In genomic region chr11:2827792-2828191, GRCh38 we compare ENCODE assay signal across 20 cellular contexts. TPM values are rescaled to one million over a fixed set of nuclear protein-coding genes. Genes with fewer than 3 reads are reported as not detected.
DNase-seq lines count a peak whose midpoint lies in the region; ATAC-seq, FAIRE-seq and TF ChIP-seq lines count a peak whose summit lies in the region.
"Had no signal": no experiment of that assay in that cellular context is flagged by ENCODE, and none has a peak within 500 bp of the region (broad histone marks: within the 10 kb centered on the region; RNA-seq: fewer than 3 reads in every experiment).

No MANE protein-coding gene starts in this region.

- H2AFZ ChIP-seq in SK-N-SH (ENCODE audit: low read depth), result no peak overlapping the region

- H3K36me3 ChIP-seq in esophagus muscularis mucosa (no peaks in the 10 kb centered on the region), lower lobe of right lung (no peaks in the 10 kb centered on the region), psoas muscle (ENCODE audit: insufficient read depth in 1 of 2, low read depth in 1 of 2) (no peaks in the 10 kb centered on the region), SK-N-SH (replicated peaks in 1 of 2; ENCODE audit: control insufficient read depth in 1 of 2, insufficient read depth in 2 of 2, low read length in 1 of 2) (no peaks in the 10 kb centered on the region)

- H3K79me2 ChIP-seq in SK-N-SH (ENCODE audit: insufficient read depth), result no peaks in the 10 kb centered on the region

- ATAC-seq in lower lobe of right lung (no peak), psoas muscle (no peak)
- ATAC-seq: GM12878, HCT116 had no signal

- H3K4me1 ChIP-seq in esophagus muscularis mucosa (peaks cover 35 to 56% (median 41%) of the 10 kb centered on the region in 4 donors), lower lobe of right lung (peaks cover 39% of the 10 kb centered on the region), psoas muscle (peaks cover 21% of the 10 kb centered on the region), SK-N-SH (ENCODE audit: control insufficient read depth in 1 of 2, insufficient read depth in 2 of 2, low read depth in 1 of 2, low read length in 1 of 2) (peaks cover 0 to 14% of the 10 kb centered on the region in 2 experiments; a peak in 1 of 4 replicates)

- TF ChIP-seq CTCF in HL-60 (IDR thresholded peaks at IDR 0.05; ENCODE audit: insufficient read depth, low read length) (no peak), esophagus muscularis mucosa (IDR thresholded peaks at IDR 0.05) (no peak), lower lobe of right lung (IDR thresholded peaks at IDR 0.05) (no peak), psoas muscle (IDR thresholded peaks at IDR 0.05) (no peak), SK-N-SH (IDR thresholded peaks at IDR 0.05) (no peak)

- WGBS in esophagus muscularis mucosa, result 75% methylated on average over 10 of the region's 10 CpGs
- 73 to 78% (median 77%) methylated on average over 10 of the region's 10 CpGs for WGBS in psoas muscle, 3 donors
- 50% methylated on average over 5 of the region's 10 CpGs for WGBS in SK-N-SH (ENCODE audit: low lambda C conversion rate)

- POLR2A ChIA-PET in SK-N-SH (lab: Yijun Ruan, JAX), result no interaction called here

- no peaks in the 10 kb centered on the region for H4K20me1 ChIP-seq in SK-N-SH (ENCODE audit: insufficient read depth)

- H3K27me3 ChIP-seq in HL-60 (ENCODE audit: insufficient read depth, poor library complexity, severe bottlenecking) (no peaks in the 10 kb centered on the region), esophagus muscularis mucosa (no peaks in the 10 kb centered on the region), lower lobe of right lung (ENCODE audit: low read depth) (no peaks in the 10 kb centered on the region), psoas muscle (ENCODE audit: insufficient read depth in 3 of 3, low read length in 2 of 3) (peaks cover 0 to 20% (median 0%) of the 10 kb centered on the region in 3 donors), SK-N-SH (ENCODE audit: insufficient read depth) (no peaks in the 10 kb centered on the region)

- no peak for FAIRE-seq in GM19239 (lab: Jason Lieb, UNC)
- FAIRE-seq: G401.6, GM12878, HepG2, RCC 7860 had no signal

- no peaks in the 10 kb centered on the region for H3K9me2 ChIP-seq in SK-N-SH

- no peak for TF ChIP-seq POLR2A in esophagus muscularis mucosa (IDR thresholded peaks at IDR 0.05; ENCODE audit: low read depth)

- H3K9me3 ChIP-seq in esophagus muscularis mucosa (peaks cover 0 to 19% (median 7%) of the 10 kb centered on the region in 4 donors), lower lobe of right lung (no peaks in the 10 kb centered on the region), psoas muscle (no peaks in the 10 kb centered on the region), SK-N-SH (0 out of 2 replicates have a peak, but pooled peaks cover 3% of the 10 kb centered on the region)

- DNase-seq in HL-60 (ENCODE audit: low read depth in 1 of 2, low spot score in 1 of 2) (no peak), esophagus muscularis mucosa (ENCODE audit: extremely low spot score) (no peak), lower lobe of right lung (peak; percentile 32), psoas muscle (peak; percentile 12 to 22), GM19239 (ENCODE audit: insufficient read length, low spot score) (no peak), NCI-H146 treated with DMSO at 0.1 percent for 48 hours (lab: John Stamatoyannopoulos, UW; ENCODE audit: unreplicated experiment) (no peak), SK-N-SH (no peak), OCI-M2 (lab: John Stamatoyannopoulos, UW; ENCODE audit: unreplicated experiment) (no peak)
- DNase-seq: CD4-positive, CD25-positive, alpha-beta regulatory T cell; DMS79 treated with DMSO at 0.1 percent for 48 hours; NCI-H1092; NCI-H1694; NCI-H2227 treated with DMSO at 0.1 percent for 48 hours; NCI-H524; SIG-M5 had no signal

- no peak overlapping the region for H3K9ac ChIP-seq in SK-N-SH

- TF ChIP-seq EP300 in esophagus muscularis mucosa (IDR thresholded peaks at IDR 0.05) (no peak), SK-N-SH (IDR thresholded peaks at IDR 0.05; ENCODE audit: borderline replicate concordance in 1 of 2, low read depth in 1 of 2, low read length in 1 of 2) (no peak)

- CTCF ChIA-PET in SK-N-SH (lab: Yijun Ruan, JAX), result interaction anchor here (0.7 kb wide), 1 partner anchor 57 kb away, joined by 3 read pairs; the partner anchor contains the start of gene CDKN1C

- TF ChIP-seq RAD21 in SK-N-SH (IDR thresholded peaks at IDR 0.05; ENCODE audit: low read length), result no peak

- intact Hi-C loops in esophagus muscularis mucosa (cut with DNase I) (loop anchor here (5.0 kb wide), 2 partner anchors 50 to 125 kb away; no protein-coding TSS in a partner anchor), lower lobe of right lung (cut with DNase I) (no loop called here), psoas muscle (cut with DNase I) (no loop called here)

- H3K27ac ChIP-seq in HL-60 (replicated peaks) (peak overlapping the region; percentile 14; the same call in 1 of the 2 replicates), esophagus muscularis mucosa (replicated peaks in 1 of 4) (peak overlapping the region; percentile 90 to 99 (median 96)), lower lobe of right lung (no peak overlapping the region), psoas muscle (peak overlapping the region; percentile 71), SK-N-SH (ENCODE audit: low read depth in 2 of 2, low read length in 1 of 2) (no peak overlapping the region)

- no peaks in the 10 kb centered on the region for H3F3A ChIP-seq in SK-N-SH (replicated peaks; ENCODE audit: insufficient read depth)

- H3K4me3 ChIP-seq in HL-60 (replicated peaks; ENCODE audit: insufficient read depth, low read length) (no peak overlapping the region), esophagus muscularis mucosa (no peak overlapping the region), lower lobe of right lung (no peak overlapping the region), psoas muscle (no peak overlapping the region), SK-N-SH (ENCODE audit: low read depth in 2 of 2, low read length in 1 of 2) (no peak overlapping the region)
- H3K4me3 ChIP-seq: GM12878 had no signal

- H3K4me2 ChIP-seq in SK-N-SH, result no peak overlapping the region

TF ChIP-seq in SK-N-SH, 30 proteins besides CTCF, POLR2A, EP300 and RAD21:
- TF ChIP-seq USF1 (IDR thresholded peaks at IDR 0.05; ENCODE audit: borderline replicate concordance, low read depth), result no peak
- no peak for TF ChIP-seq ZBTB33 (IDR thresholded peaks at IDR 0.05; ENCODE audit: borderline replicate concordance, low read depth)
- no peak for TF ChIP-seq RCOR1 (IDR thresholded peaks at IDR 0.05; ENCODE audit: low read length)
- TF ChIP-seq IRF3 (IDR thresholded peaks at IDR 0.05; ENCODE audit: low read depth, low read length), result no peak
- no peak for TF ChIP-seq FOXJ3 (CRISPR knock-in tag; IDR thresholded peaks at IDR 0.05)
- no peak for TF ChIP-seq TAF1 (IDR thresholded peaks at IDR 0.05; ENCODE audit: borderline replicate concordance, low read depth, low read length)
- no peak for TF ChIP-seq FOXM1 (IDR thresholded peaks at IDR 0.05; ENCODE audit: low read depth)
- TF ChIP-seq TCF12 (IDR thresholded peaks at IDR 0.05), result no peak
- no peak for TF ChIP-seq POLR2AphosphoS5 (IDR thresholded peaks at IDR 0.05; ENCODE audit: low read depth, low read length)
- TF ChIP-seq CHD2 (IDR thresholded peaks at IDR 0.05; ENCODE audit: low read length, partially characterized antibody), result no peak
- TF ChIP-seq JUND (IDR thresholded peaks at IDR 0.05), result no peak

RNA-seq across cellular contexts. Expression of gene CDKN1C, which starts 57.8 kb away (rescaled TPM):
- total RNA-seq in esophagus muscularis mucosa (100 to 1,000 TPM; 153 to 349 (median 186) TPM), lower lobe of right lung (39.5 TPM), psoas muscle (10 to 100 TPM; 14.3 to 37.7 (median 27.9) TPM)
- polyA plus RNA-seq in psoas muscle (10 to 100 TPM; 24.5 to 49.4 (median 30.7) TPM), SK-N-SH (2012; rRNA removed) (1.1 and 1.6 TPM in 2 replicates)
- 1.2 and 1.7 TPM in 2 replicates for polyA plus RNA-seq in SK-N-SH (2012; cell fraction: cytosol; rRNA removed)
- polyA plus RNA-seq in SK-N-SH (2012; cell fraction: nucleus; rRNA removed), result 2.4 and 4.2 TPM in 2 replicates
- total RNA-seq: HepG2 had no signal
- polyA plus RNA-seq: HepG2 had no signal

Comparison
In these comparisons a context has a peak if more than half of its experiments do, and no peak if none do; other contexts are left out.
1. DNase-seq: peak in lower lobe of right lung (single experiment) and psoas muscle (2 of 2); none in HL-60 (0 of 2), esophagus muscularis mucosa (single experiment), GM19239 (single experiment), NCI-H146 treated with DMSO at 0.1 percent for 48 hours (single experiment), SK-N-SH (single experiment) and OCI-M2 (single experiment).
2. H3K27ac ChIP-seq: peak in HL-60 (single experiment), esophagus muscularis mucosa (4 of 4) and psoas muscle (single experiment); none in lower lobe of right lung (single experiment) and SK-N-SH (0 of 2).